25 cellular contexts compared by ENCODE assay signal in genomic region chr3:120536642-120537041, GRCh38.
"Had no signal": no experiment of that assay in that cellular context is flagged by ENCODE, and none has a peak within 500 bp of the region (broad histone marks: within the 10 kb centered on the region; RNA-seq: fewer than 3 reads in every experiment).

No MANE protein-coding gene starts in this region.

- H3K36me3 ChIP-seq: lower lobe of right lung, spleen had no signal

- H3K4me1 ChIP-seq: lower lobe of right lung, neural progenitor cell, spleen had no signal

- ATAC-seq: activated CD4-positive, alpha-beta T cell treated with anti-CD3 and anti-CD28 coated beads for 36 hours; activated naive CD4-positive, alpha-beta T cell treated with anti-CD3 and anti-CD28 coated beads, Interleukin-2, amount 50 U/mL, for 72 hours; activated T-cell treated with anti-CD3 and anti-CD28 coated beads, Interleukin-2, amount 50 U/mL, for 72 hours; effector memory CD8-positive, alpha-beta T cell; left colon; lower lobe of right lung; natural killer cell had no signal

- H3K4me3 ChIP-seq: coronary artery, lower lobe of right lung, neural progenitor cell, spleen had no signal

- DNase-seq: activated B cell treated with CpG ODN at 0.5 μM for 24 hours; activated CD4-positive, alpha-beta T cell treated with anti-CD3 and anti-CD28 coated beads for 36 hours; activated CD4-positive, alpha-beta T cell treated with anti-CD3 and anti-CD28 coated beads, Interleukin-2, amount 50 U/mL, for 4 hours; activated naive CD4-positive, alpha-beta T cell; activated T-cell treated with anti-CD3 and anti-CD28 coated beads for 4 hours; activated T-cell treated with anti-CD3 and anti-CD28 coated beads, Interleukin-2, amount 50 U/mL, for 72 hours; anterior cingulate cortex; effector memory CD8-positive, alpha-beta T cell; head of caudate nucleus; hypothalamus; immature natural killer cell; kidney; left colon; lower lobe of right lung; mesenchymal stem cell; natural killer cell; occipital lobe; right cardiac atrium; spleen; stimulated activated naive CD4-positive, alpha-beta T cell; T-helper 2 cell; trophoblast cell had no signal

- H3K27me3 ChIP-seq: neural progenitor cell, spleen had no signal

- H3K9ac ChIP-seq: neural progenitor cell had no signal

- H3K27ac ChIP-seq: coronary artery, lower lobe of right lung, neural progenitor cell had no signal
